ENCODE assay signal across 3 cellular contexts in genomic region chr12:72986963-72987362, GRCh38.
TF ChIP-seq lines count a peak whose summit lies in the region.

No MANE protein-coding gene starts in this region.

TF ChIP-seq in HepG2, 621 proteins besides CTCF, POLR2A, EP300 and RAD21:
- TF ChIP-seq YEATS2 (CRISPR knock-in tag; IDR thresholded peaks at IDR 0.05; ENCODE audit: borderline replicate concordance) (no peak), NFE2L2 (IDR thresholded peaks at IDR 0.05; ENCODE audit: low read length) (peak; percentile 70)

TF ChIP-seq in IMR-90, 13 proteins besides CTCF, POLR2A, EP300 and RAD21:
- TF ChIP-seq MAZ (IDR thresholded peaks at IDR 0.05; ENCODE audit: borderline replicate concordance, low read depth, low read length) (no peak), CHD1 (IDR thresholded peaks at IDR 0.05; ENCODE audit: low read depth, low read length) (no peak), NFE2L2 (IDR thresholded peaks at IDR 0.05; ENCODE audit: low read depth, low read length) (peak; percentile 60)

TF ChIP-seq in K562, 482 proteins besides CTCF, POLR2A, EP300 and RAD21:
- 0 out of 2 replicates have a peak, but pooled peaks have one; percentile 9 for TF ChIP-seq ZNF316 (IDR thresholded peaks at IDR 0.05)
- no peak for TF ChIP-seq CBFA2T2 (conservative IDR thresholded peaks at IDR 0.05)
